Comparison of ENCODE assay signal across 13 cellular contexts in genomic region chr11:2804701-2805387, GRCh38.
A peak's percentile ranks its signal among the peaks of the same experiment; 100 is the strongest.
DNase-seq lines count a peak whose midpoint lies in the region; ATAC-seq, FAIRE-seq and TF ChIP-seq lines count a peak whose summit lies in the region.
"Had no signal": no experiment of that assay in that cellular context is flagged by ENCODE, and none has a peak within 500 bp of the region (broad histone marks: within the 10 kb centered on the region; RNA-seq: fewer than 3 reads in every experiment).

No MANE protein-coding gene starts in this region.

- no peak for ATAC-seq in RWPE2 (ENCODE audit: low read depth)
- ATAC-seq in HepG2 = no peak
- peak; percentile 39 to 43 for ATAC-seq in gastrocnemius medialis
- ATAC-seq in GM21529 (IDR thresholded peaks at IDR 0.05; ENCODE audit: unreplicated experiment) = no peak
- ATAC-seq: left colon had no signal

- in situ Hi-C loops in HepG2 (cut with HindIII; ENCODE audit: extremely low pct_ligation_motif_present, low pct_unique_long_range_greater_than_20kb) (no loop called here), gastrocnemius medialis (cut with MboI; ENCODE audit: low sequenced_read_pairs in 4 of 4) (no loop called here)

- DNase-seq in RWPE2 (ENCODE audit: low spot score) (peak; percentile 58), coronary artery (ENCODE audit: low spot score) (peak; percentile 65), HepG2 (ENCODE audit: low spot score) (no peak), gastrocnemius medialis (peak; percentile 5 to 28), HuH-7 (ENCODE audit: low spot score) (no peak), SW480 (ENCODE audit: low spot score) (no peak)
- DNase-seq in activated CD4-positive, alpha-beta T cell treated with anti-CD3 and anti-CD28 coated beads for 1 hour = no peak
- DNase-seq: CD4-positive, alpha-beta memory T cell; GM23248; NCI-H2029 treated with DMSO at 0.1 percent for 48 hours had no signal

- POLR2A ChIA-PET in HepG2 (lab: Yijun Ruan, JAX) = no interaction called here

- no peaks in the 10 kb centered on the region for H3K36me3 ChIP-seq in RWPE2 (ENCODE audit: low read depth)
- no peaks in the 10 kb centered on the region for H3K36me3 ChIP-seq in HepG2 (replicated peaks in 1 of 2; ENCODE audit: control insufficient read depth in 1 of 2, insufficient read depth in 2 of 2, low read length in 2 of 2)
- H3K36me3 ChIP-seq in gastrocnemius medialis = no peaks in the 10 kb centered on the region
- H3K36me3 ChIP-seq: vagina had no signal

- no peak overlapping the region for H2AFZ ChIP-seq in HepG2 (ENCODE audit: low read length)
- H2AFZ ChIP-seq: GM23248 had no signal

- H4K20me1 ChIP-seq in HepG2 (ENCODE audit: insufficient read depth, low read length) = no peaks in the 10 kb centered on the region

- H3K9me3 ChIP-seq in RWPE2 (ENCODE audit: severe bottlenecking) (no peaks in the 10 kb centered on the region), HepG2 (ENCODE audit: low read length) (peaks cover 4% of the 10 kb centered on the region; the same call in 1 of the 2 replicates), gastrocnemius medialis (no peaks in the 10 kb centered on the region)
- H3K9me3 ChIP-seq: vagina had no signal

- H3K79me2 ChIP-seq in HepG2 (ENCODE audit: insufficient read depth, low read length) = no peaks in the 10 kb centered on the region

- BruUV-seq in HepG2 (replicated peaks; lab: Mats Ljungman, UMichigan) = no TSS peak

- no peak for TF ChIP-seq RAD21 in HepG2 (CRISPR knock-in tag; IDR thresholded peaks at IDR 0.05)

- H3K4me3 ChIP-seq in RWPE2 (ENCODE audit: severe bottlenecking) (no peak overlapping the region), coronary artery (no peak overlapping the region), HepG2 (replicated peaks in 1 of 3; ENCODE audit: insufficient read depth in 1 of 3, low read depth in 2 of 3, low read length in 3 of 3) (no peak overlapping the region; a peak in 1 of 6 replicates), gastrocnemius medialis (no peak overlapping the region)
- H3K4me3 ChIP-seq: GM23248, vagina had no signal

- H3K4me1 ChIP-seq in RWPE2 (ENCODE audit: insufficient read depth, poor library complexity, severe bottlenecking) (peaks cover 4% of the 10 kb centered on the region), HepG2 (ENCODE audit: insufficient read depth, low read length) (peaks cover 16% of the 10 kb centered on the region), gastrocnemius medialis (peaks cover 7 to 12% of the 10 kb centered on the region in 2 donors)

- 27% methylated on average over 14 of the region's 19 CpGs for WGBS in HepG2 (ENCODE audit: low lambda C conversion rate)

- TF ChIP-seq CTCF in RWPE2 (IDR thresholded peaks at IDR 0.05; ENCODE audit: poor library complexity, severe bottlenecking) (no peak), coronary artery (IDR thresholded peaks at IDR 0.05) (no peak), HepG2 (CRISPR knock-in tag; IDR thresholded peaks at IDR 0.05) (no peak), gastrocnemius medialis (IDR thresholded peaks at IDR 0.05 in 4 of 5, conservative IDR thresholded peaks at IDR 0.05 in 1 of 5) (no peak)

- no peak overlapping the region for H3K27ac ChIP-seq in RWPE2 (ENCODE audit: poor library complexity, severe bottlenecking)
- no peak overlapping the region for H3K27ac ChIP-seq in coronary artery
- H3K27ac ChIP-seq in HepG2 (ENCODE audit: extremely low read length, insufficient read depth, low read length) = no peak overlapping the region
- H3K27ac ChIP-seq in gastrocnemius medialis = peak overlapping the region; percentile 40 to 58 (median 48)
- H3K27ac ChIP-seq: GM23248 had no signal

- H3K27me3 ChIP-seq in RWPE2 (ENCODE audit: insufficient read depth, poor library complexity, severe bottlenecking) (no peaks in the 10 kb centered on the region), HepG2 (ENCODE audit: control insufficient read depth in 1 of 2, insufficient read depth in 2 of 2, low read length in 2 of 2) (peaks cover 19 to 86% of the 10 kb centered on the region in 2 experiments), gastrocnemius medialis (peaks cover 4 to 11% (median 10%) of the 10 kb centered on the region in 3 donors)
- H3K27me3 ChIP-seq: vagina had no signal

- CTCF ChIA-PET in HepG2 (lab: Yijun Ruan, JAX; ENCODE audit: low intra/inter-chr PET ratio, low total read pairs) = no interaction called here

- no peak for FAIRE-seq in HepG2 (lab: Jason Lieb, UNC)

- TF ChIP-seq POLR2A in HepG2 (IDR thresholded peaks at IDR 0.05; ENCODE audit: insufficient read depth in 1 of 2, low read depth in 2 of 2, low read length in 2 of 2) (no peak), gastrocnemius medialis (IDR thresholded peaks at IDR 0.05) (no peak)

- H3K4me2 ChIP-seq in HepG2 (ENCODE audit: low read depth, low read length) = peak overlapping the region; percentile 16; the same call in 1 of the 2 replicates

- TF ChIP-seq EP300 in HepG2 (IDR thresholded peaks at IDR 0.05; ENCODE audit: low read depth in 2 of 2, low read length in 2 of 2) = no peak
- TF ChIP-seq EP300 in HepG2 (CRISPR knock-in tag; IDR thresholded peaks at IDR 0.05; ENCODE audit: borderline replicate concordance) = no peak

- no peak overlapping the region for H3K9ac ChIP-seq in HepG2 (ENCODE audit: insufficient read depth, low read depth, low read length)
- H3K9ac ChIP-seq: GM23248 had no signal

- intact Hi-C loops in HepG2 (cut with micrococcal nuclease; ENCODE audit: unreplicated experiment) = no loop called here
- intact Hi-C loops in gastrocnemius medialis (cut with DNase I; ENCODE audit: low total_unique reads) = no loop called here

TF ChIP-seq in HepG2, 621 proteins besides CTCF, POLR2A, EP300 and RAD21:
- no peak for TF ChIP-seq PAXIP1 (CRISPR knock-in tag; conservative IDR thresholded peaks at IDR 0.05)
- no peak for TF ChIP-seq ZNF251 (CRISPR knock-in tag; IDR thresholded peaks at IDR 0.05)
- peak; percentile 11 for TF ChIP-seq XRCC5 (optimal IDR thresholded peaks at IDR 0.05; ENCODE audit: low read length)
- TF ChIP-seq RARG (CRISPR knock-in tag; IDR thresholded peaks at IDR 0.05; ENCODE audit: low read depth) = no peak
- TF ChIP-seq ZBTB33 (CRISPR knock-in tag; IDR thresholded peaks at IDR 0.05) = no peak
- peak; percentile 60 for TF ChIP-seq ZNF629 (CRISPR knock-in tag; conservative IDR thresholded peaks at IDR 0.05)
- TF ChIP-seq HDAC1 (CRISPR knock-in tag; IDR thresholded peaks at IDR 0.05) = 0 out of 2 replicates have a peak, but pooled peaks have one; percentile 25
- no peak for TF ChIP-seq HNF4A (CRISPR knock-in tag; IDR thresholded peaks at IDR 0.05)
- peak; percentile 69 for TF ChIP-seq MNT (IDR thresholded peaks at IDR 0.05)

Comparison
In these comparisons a context has a peak if more than half of its experiments do, and no peak if none do; other contexts are left out.
1. ATAC-seq: peak in gastrocnemius medialis (2 of 2); none in RWPE2 (single experiment), HepG2 (single experiment) and GM21529 (single experiment).
2. DNase-seq: peak in RWPE2 (single experiment), coronary artery (single experiment) and gastrocnemius medialis (2 of 2); none in HepG2 (single experiment), activated CD4-positive, alpha-beta T cell treated with anti-CD3 and anti-CD28 coated beads for 1 hour (single experiment), HuH-7 (single experiment) and SW480 (single experiment).
3. H3K27ac ChIP-seq: peak in gastrocnemius medialis (4 of 4); none in RWPE2 (single experiment), coronary artery (0 of 2) and HepG2 (single experiment).